10 cellular contexts compared by ENCODE assay signal in the genomic region with DNA sequence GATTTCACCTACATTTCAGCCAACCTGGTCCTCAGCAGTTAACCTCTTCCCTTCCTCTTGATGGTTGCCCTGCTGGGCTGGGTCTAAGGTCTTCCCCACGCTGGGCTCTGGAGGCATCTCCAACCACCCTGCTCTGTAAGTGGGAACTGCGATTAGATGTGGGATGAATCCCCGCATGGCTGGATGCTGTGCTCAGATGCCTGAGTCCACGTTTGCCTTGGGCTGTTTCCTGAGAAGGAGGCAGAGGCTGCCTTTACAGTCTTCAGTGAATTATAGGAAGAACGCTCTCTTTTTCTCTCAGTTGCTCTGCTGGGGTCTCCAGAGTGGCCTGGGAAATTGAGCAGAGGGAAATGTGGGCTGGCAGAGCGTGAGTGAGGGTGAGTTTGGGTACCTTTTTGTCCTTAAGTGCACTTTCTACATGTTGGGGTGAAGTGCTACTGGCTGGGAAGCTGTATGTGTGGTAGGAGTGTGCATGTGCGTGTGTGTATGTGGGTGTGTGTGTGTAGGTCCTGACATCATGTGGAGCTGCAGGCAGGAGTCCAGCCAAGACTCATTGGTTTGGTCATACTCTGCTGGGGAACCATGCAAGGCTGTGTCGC. TPM values are rescaled to one million over a fixed set of nuclear protein-coding genes. Genes with fewer than 3 reads are reported as not detected.
DNase-seq lines count a peak whose midpoint lies in the region; ATAC-seq and TF ChIP-seq lines count a peak whose summit lies in the region.
"Had no signal": no experiment of that assay in that cellular context is flagged by ENCODE, and none has a peak within 500 bp of the region (broad histone marks: within the 10 kb centered on the region; RNA-seq: fewer than 3 reads in every experiment).

No MANE protein-coding gene starts in this region.

- no peak for TF ChIP-seq CTCF in lower lobe of right lung (IDR thresholded peaks at IDR 0.05)

- H3K4me3 ChIP-seq in lower lobe of right lung: peak overlapping the region; percentile 68

- H3K27me3 Mint-ChIP-seq in activated naive CD4-positive, alpha-beta T cell treated with anti-CD3 and anti-CD28 coated beads for 36 hours (ENCODE audit: low read depth): no peaks in the 10 kb centered on the region

- H3K27ac ChIP-seq in lower lobe of right lung: peak overlapping the region; percentile 88
- H3K27ac ChIP-seq in substantia nigra (ENCODE audit: low read depth, low read length, poor library complexity, severe bottlenecking): peak overlapping the region; percentile 71

- peak overlapping the region; percentile 98 for H3K4me3 Mint-ChIP-seq in activated naive CD4-positive, alpha-beta T cell treated with anti-CD3 and anti-CD28 coated beads for 36 hours

- H3K27ac Mint-ChIP-seq in activated naive CD4-positive, alpha-beta T cell treated with anti-CD3 and anti-CD28 coated beads for 36 hours: peak overlapping the region; percentile 99

- CTCF ChIA-PET in activated naive CD4-positive, alpha-beta T cell treated with anti-CD3 and anti-CD28 coated beads for 36 hours (lab: Charles Lee): interaction anchor here (0.7 to 5.3 kb wide), 14 partner anchors 16 to 307 kb away, joined by 3 to 41 read pairs (median 5); a partner anchor contains a TSS

- ATAC-seq in HG03354 (IDR thresholded peaks at IDR 0.05; ENCODE audit: poor library complexity, severe bottlenecking, unreplicated experiment) (peak; percentile 10), lower lobe of right lung (peak in 1 of 2 donors; percentile 22), HG03378 (IDR thresholded peaks at IDR 0.05; ENCODE audit: unreplicated experiment) (no peak), GM19455 (IDR thresholded peaks at IDR 0.05; ENCODE audit: unreplicated experiment) (no peak)

- H3K27me3 ChIP-seq in lower lobe of right lung (ENCODE audit: low read depth): no peaks in the 10 kb centered on the region

- peaks cover 24% of the 10 kb centered on the region for H3K4me1 ChIP-seq in lower lobe of right lung

- intact Hi-C loops in activated naive CD4-positive, alpha-beta T cell treated with anti-CD3 and anti-CD28 coated beads for 36 hours (cut with micrococcal nuclease): loop anchor here (1.0 kb wide), 1 partner anchor 286 kb away; no protein-coding TSS in a partner anchor
- intact Hi-C loops in lower lobe of right lung (cut with DNase I): no loop called here

- H3K9me3 Mint-ChIP-seq in activated naive CD4-positive, alpha-beta T cell treated with anti-CD3 and anti-CD28 coated beads for 36 hours: peaks cover 12% of the 10 kb centered on the region

- H3K36me3 Mint-ChIP-seq in activated naive CD4-positive, alpha-beta T cell treated with anti-CD3 and anti-CD28 coated beads for 36 hours (ENCODE audit: low read depth): peaks cover 45% of the 10 kb centered on the region

- peaks cover 50% of the 10 kb centered on the region for H3K4me1 Mint-ChIP-seq in activated naive CD4-positive, alpha-beta T cell treated with anti-CD3 and anti-CD28 coated beads for 36 hours (ENCODE audit: low read depth)

- peak; percentile 66 for DNase-seq in activated naive CD4-positive, alpha-beta T cell treated with anti-CD3 and anti-CD28 coated beads for 36 hours
- DNase-seq in lower lobe of right lung: no peak
- DNase-seq in substantia nigra (lab: John Stamatoyannopoulos, UW): no peak
- DNase-seq in NCI-H1930 (lab: John Stamatoyannopoulos, UW): no peak
- DNase-seq in NCI-H82 treated with DMSO at 0.1 percent for 48 hours (lab: John Stamatoyannopoulos, UW; ENCODE audit: unreplicated experiment): no peak
- DNase-seq: NCI-H510A had no signal

- H3K36me3 ChIP-seq in lower lobe of right lung: no peaks in the 10 kb centered on the region

- H3K9me3 ChIP-seq in lower lobe of right lung: no peaks in the 10 kb centered on the region

RNA-seq across cellular contexts. Expression of a gene that starts 1.5 kb away (rescaled TPM):
- 1 to 10 TPM; 9.1 to 9.7 TPM for total RNA-seq in activated naive CD4-positive, alpha-beta T cell treated with anti-CD3 and anti-CD28 coated beads for 36 hours
- total RNA-seq in lower lobe of right lung: 44.4 TPM
- total RNA-seq: fibroblast of villous mesenchyme had no signal
